In the genomic region with DNA sequence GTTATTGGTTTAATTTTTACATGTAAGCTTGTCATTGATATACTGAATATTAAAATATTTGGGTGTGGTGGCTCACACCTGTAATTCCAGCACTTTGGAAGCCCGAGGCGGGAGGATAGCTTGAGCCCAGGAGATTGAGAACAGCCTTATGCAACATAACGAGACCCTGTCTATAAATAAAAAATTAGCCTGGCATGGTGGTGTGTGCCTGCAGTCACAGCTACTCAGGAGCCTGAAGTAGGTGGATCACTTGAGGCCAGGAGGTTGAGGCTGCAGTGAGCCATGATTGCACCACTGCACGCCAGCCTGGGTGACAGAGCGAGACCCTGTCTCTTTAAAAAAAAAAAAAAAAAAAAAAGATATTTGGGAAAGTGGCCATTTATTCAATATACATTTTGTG, we compare ENCODE assay signal across 23 cellular contexts. TPM values are rescaled to one million over a fixed set of nuclear protein-coding genes. Genes with fewer than 3 reads are reported as not detected.
DNase-seq lines count a peak whose midpoint lies in the region; ATAC-seq, FAIRE-seq and TF ChIP-seq lines count a peak whose summit lies in the region.
"Had no signal": no experiment of that assay in that cellular context is flagged by ENCODE, and none has a peak within 500 bp of the region (broad histone marks: within the 10 kb centered on the region; RNA-seq: fewer than 3 reads in every experiment).

No MANE protein-coding gene starts in this region.

- H3K27me3 Mint-ChIP-seq in mesothelial cell of epicardium (ENCODE audit: low read depth): no peaks in the 10 kb centered on the region
- H3K27me3 Mint-ChIP-seq: B cell; CD4-positive, CD25-positive, alpha-beta regulatory T cell had no signal

- ATAC-seq in Right ventricle myocardium inferior: peak; percentile 34
- ATAC-seq in left cardiac atrium: no peak
- ATAC-seq in left ventricle myocardium superior: peak; percentile 53
- ATAC-seq in right cardiac atrium: no peak
- ATAC-seq: CD8-positive, alpha-beta T cell had no signal

- FAIRE-seq in keratinocyte (lab: Jason Lieb, UNC): no peak
- FAIRE-seq: A204.1, GM12891, GM18507, H54 had no signal

- DNase-seq in Right ventricle myocardium inferior (ENCODE audit: missing footprints) (no peak), left cardiac atrium (no peak), left ventricle myocardium superior (no peak), right cardiac atrium (no peak), keratinocyte (ENCODE audit: low read depth, low spot score) (no peak), foreskin melanocyte (no peak), EL (no peak), mesothelial cell of epicardium (ENCODE audit: low spot score in 2 of 2, unreplicated experiment in 2 of 2) (no peak)
- DNase-seq: Caco-2; CD4-positive, CD25-positive, alpha-beta regulatory T cell; CD8-positive, alpha-beta T cell; DMS153; DND-41; GF-D8; GOT3 had no signal

- H2AFZ ChIP-seq in keratinocyte (ENCODE audit: control insufficient read depth, low read length): no peak overlapping the region

- no peaks in the 10 kb centered on the region for H3K36me3 Mint-ChIP-seq in mesothelial cell of epicardium

- no peak overlapping the region for H3K9ac ChIP-seq in keratinocyte (ENCODE audit: control insufficient read depth, extremely low read depth, insufficient read depth, low read length)
- H3K9ac ChIP-seq: BLaER1 had no signal

- no peaks in the 10 kb centered on the region for H3K9me3 Mint-ChIP-seq in mesothelial cell of epicardium
- H3K9me3 Mint-ChIP-seq: CD4-positive, CD25-positive, alpha-beta regulatory T cell; CD8-positive, alpha-beta T cell had no signal

- peaks cover 96% of the 10 kb centered on the region for H3K79me2 ChIP-seq in keratinocyte (ENCODE audit: control insufficient read depth, insufficient read depth, low read length)

- H3K4me3 ChIP-seq in right cardiac atrium (ENCODE audit: low read length): no peak overlapping the region
- H3K4me3 ChIP-seq in keratinocyte (ENCODE audit: control insufficient read depth in 2 of 3, extremely low read depth in 1 of 3, insufficient read depth in 2 of 3, low read depth in 1 of 3, low read length in 3 of 3): no peak overlapping the region
- H3K4me3 ChIP-seq: BLaER1, HAP-1 had no signal

- dilution Hi-C loops in keratinocyte (cut with MboI; ENCODE audit: extremely low pct_ligation_motif_present, low sequenced_read_pairs): no loop called here

- H3K4me2 ChIP-seq in keratinocyte (ENCODE audit: control insufficient read depth, extremely low read depth, insufficient read depth, low read depth, low read length): peak overlapping the region; percentile 74
- H3K4me2 ChIP-seq: BLaER1 had no signal

- H3K4me1 Mint-ChIP-seq in mesothelial cell of epicardium: peaks cover 19% of the 10 kb centered on the region

- H3K9me1 ChIP-seq in keratinocyte (ENCODE audit: control insufficient read depth, extremely low read depth, insufficient read depth, low read length): no peaks in the 10 kb centered on the region

- peaks cover 5% of the 10 kb centered on the region for H4K20me1 ChIP-seq in keratinocyte (ENCODE audit: control insufficient read depth, extremely low read depth, insufficient read depth, low read length)

- no peak overlapping the region for H3K4me3 Mint-ChIP-seq in mesothelial cell of epicardium
- H3K4me3 Mint-ChIP-seq: B cell; CD4-positive, CD25-positive, alpha-beta regulatory T cell; CD8-positive, alpha-beta T cell had no signal

- TF ChIP-seq CTCF in keratinocyte (optimal IDR thresholded peaks at IDR 0.05 in 1 of 3, IDR thresholded peaks at IDR 0.05 in 1 of 3, conservative IDR thresholded peaks at IDR 0.05 in 1 of 3; ENCODE audit: extremely low read depth in 1 of 3, insufficient read depth in 2 of 3, low read length in 3 of 3) (no peak), mesothelial cell of epicardium (IDR thresholded peaks at IDR 0.05; ENCODE audit: unreplicated experiment) (no peak)

- H3K27ac ChIP-seq in right cardiac atrium (ENCODE audit: low read length): no peak overlapping the region
- H3K27ac ChIP-seq in keratinocyte (ENCODE audit: control insufficient read depth, insufficient read depth, low read length): peak overlapping the region; percentile 76
- H3K27ac ChIP-seq: 22Rv1, BLaER1 had no signal

- H3K27ac Mint-ChIP-seq in mesothelial cell of epicardium: no peak overlapping the region
- H3K27ac Mint-ChIP-seq: B cell; CD4-positive, CD25-positive, alpha-beta regulatory T cell; CD8-positive, alpha-beta T cell had no signal

- H3K9me3 ChIP-seq in right cardiac atrium (ENCODE audit: control insufficient read depth, low read length): no peaks in the 10 kb centered on the region
- H3K9me3 ChIP-seq in keratinocyte (ENCODE audit: control insufficient read depth, low read depth, low read length): no peaks in the 10 kb centered on the region
- H3K9me3 ChIP-seq: BLaER1, Caco-2, HAP-1 had no signal

- H3K36me3 ChIP-seq in keratinocyte (ENCODE audit: control insufficient read depth in 2 of 2, extremely low read depth in 1 of 2, insufficient read depth in 2 of 2, low read length in 2 of 2): peaks cover 0 to 1% of the 10 kb centered on the region in 2 experiments
- H3K36me3 ChIP-seq: HAP-1 had no signal

- no peaks in the 10 kb centered on the region for H3K27me3 ChIP-seq in right cardiac atrium (ENCODE audit: control insufficient read depth, insufficient read depth)
- no peaks in the 10 kb centered on the region for H3K27me3 ChIP-seq in keratinocyte (ENCODE audit: control insufficient read depth, extremely low read depth, insufficient read depth, low read length)
- H3K27me3 ChIP-seq: BLaER1 had no signal

- H3K4me1 ChIP-seq in right cardiac atrium (ENCODE audit: control insufficient read depth, insufficient read depth, low read length) (peaks cover 4% of the 10 kb centered on the region), keratinocyte (ENCODE audit: control insufficient read depth, extremely low read depth, insufficient read depth, low read length) (peaks cover 43% of the 10 kb centered on the region)
- H3K4me1 ChIP-seq: BLaER1 had no signal

- 87% methylated on average over 5 of the region's 5 CpGs for WGBS in right cardiac atrium

- intact Hi-C loops in Right ventricle myocardium inferior (cut with DNase I): no loop called here
- intact Hi-C loops in left cardiac atrium (cut with DNase I): no loop called here
- intact Hi-C loops in left ventricle myocardium superior (cut with micrococcal nuclease): no loop called here
- intact Hi-C loops in right cardiac atrium (cut with DNase I): no loop called here

RNA-seq across cellular contexts. Expression of a gene that starts 32.3 kb away (rescaled TPM):
- total RNA-seq in Right ventricle myocardium inferior (16.2 TPM), left cardiac atrium (10 to 100 TPM; 19.7 to 23.6 TPM), left ventricle myocardium superior (14.3 TPM), right cardiac atrium (10 to 100 TPM; 17.7 to 28.5 (median 23.5) TPM), mesothelial cell of epicardium (82.7 to 92.5 TPM (median 90.6 TPM) in 3 replicates)
- polyA plus RNA-seq in right cardiac atrium (6.9 TPM), keratinocyte (21.2 to 24.9 TPM (median 23.1 TPM) in 3 replicates)
- polyA plus RNA-seq in keratinocyte (2011; ENCODE audit: low read depth): 41.5 TPM
- 4.4 and 9.4 TPM in 2 replicates for polyA plus RNA-seq in keratinocyte (2011; cell fraction: cytosol; rRNA removed)
- polyA plus RNA-seq in keratinocyte (2011; cell fraction: nucleus; rRNA removed): 56.9 and 59.9 TPM in 2 replicates
- 6.6 and 16.2 TPM in 2 replicates for polyA plus RNA-seq in keratinocyte (2012; ENCODE audit: low replicate concordance)
- polyA minus RNA-seq in keratinocyte: 24.4 to 109 TPM (median 49.1 TPM) in 3 replicates
- 14.4 TPM for polyA minus RNA-seq in keratinocyte (2011; cell fraction: cytosol; rRNA and poly(A)+ RNA removed)
- polyA minus RNA-seq in keratinocyte (2011; cell fraction: nucleus; rRNA and poly(A)+ RNA removed): 67.6 and 136 TPM in 2 replicates

Comparison
In these comparisons a context has a peak if more than half of its experiments do, and no peak if none do; other contexts are left out.
1. ATAC-seq: peak in Right ventricle myocardium inferior (single experiment) and left ventricle myocardium superior (single experiment); none in left cardiac atrium (0 of 2) and right cardiac atrium (0 of 2).